In genomic region chrX:38327007-38327774, GRCh38 we compare ENCODE assay signal across 8 cellular contexts. TPM values are rescaled to one million over a fixed set of nuclear protein-coding genes. Genes with fewer than 3 reads are reported as not detected.
DNase-seq lines count a peak whose midpoint lies in the region; ATAC-seq, FAIRE-seq and TF ChIP-seq lines count a peak whose summit lies in the region.

Gene RPGR, minus strand, starts transcription at chrX:38327509. Its CDS starts 142 bp downstream, at chrX:38327367.

- peak within 1 kb of the TSS; percentile 97 for H3K27ac Mint-ChIP-seq in endodermal cell

- DNase-seq in Caki2 (ENCODE audit: low read depth) (peak; percentile 86), HTR-8/SVneo (ENCODE audit: insufficient read length, low spot score) (peak; percentile 74), NOMO-1 (lab: John Stamatoyannopoulos, UW; ENCODE audit: unreplicated experiment in 2 of 2) (peak; percentile 81 to 91), endodermal cell (peak; percentile 97)
- peak; percentile 78 for DNase-seq in activated CD8-positive, alpha-beta memory T cell treated with anti-CD3 and anti-CD28 coated beads, Interleukin-2, amount 50 U/mL, for 1 hour (ENCODE audit: extremely low read depth)
- peak; percentile 71 for DNase-seq in stimulated activated CD8-positive, alpha-beta memory T cell treated with anti-CD3 and anti-CD28 coated beads, Interleukin-15, amount 100 ng/mL, for 24 hours (ENCODE audit: low read depth)

- TF ChIP-seq CTCF in endodermal cell (conservative IDR thresholded peaks at IDR 0.05), result peak; percentile 81

- H3K36me3 Mint-ChIP-seq in endodermal cell (ENCODE audit: low read depth), result no peaks in the 10 kb centered on the region

- in situ Hi-C loops in Caki2 (cut with HindIII; ENCODE audit: low pct_unique_long_range_greater_than_20kb, low sequenced_read_pairs), result no loop called here

- H3K9ac ChIP-seq in endodermal cell (ENCODE audit: extremely low read depth, low read length, poor library complexity, severe bottlenecking), result peak within 1 kb of the TSS; percentile 70

- no peaks in the 10 kb centered on the region for H3K27me3 ChIP-seq in endodermal cell (ENCODE audit: control insufficient read depth, insufficient read depth, low read length, poor library complexity, severe bottlenecking)

- H3K4me3 ChIP-seq in endodermal cell (ENCODE audit: low read length), result peak within 1 kb of the TSS; percentile 79
- peak within 1 kb of the TSS; percentile 48 for H3K4me3 ChIP-seq in mesodermal cell (ENCODE audit: extremely low read depth, insufficient read depth, low read length, poor library complexity, severe bottlenecking)

- H3K27ac ChIP-seq in endodermal cell (ENCODE audit: low read depth, low read length), result peak within 1 kb of the TSS; percentile 93
- peak within 1 kb of the TSS; percentile 96 for H3K27ac ChIP-seq in mesodermal cell (ENCODE audit: low read depth, low read length, severe bottlenecking)

- H3K4me1 ChIP-seq in endodermal cell (ENCODE audit: control insufficient read depth, insufficient read depth, low read length) (no peaks in the 10 kb centered on the region), mesodermal cell (ENCODE audit: control insufficient read depth, insufficient read depth, low read length, poor library complexity, severe bottlenecking) (no peaks in the 10 kb centered on the region)

- 0% methylated on average over 64 of the region's 67 CpGs; no CpG with 5 or more reads in 1 of the 2 experiments for WGBS in endodermal cell (ENCODE audit: insufficient coverage in 1 of 2, insufficient read length in 1 of 2), 2 experiments
- 0% methylated on average over 7 to 15 of the region's 67 CpGs for whole genome bisulfite sequencing in mesodermal cell (ENCODE audit: insufficient coverage in 2 of 2), 2 experiments

- H3K9me3 ChIP-seq in endodermal cell (ENCODE audit: control insufficient read depth, low read length) (no peaks in the 10 kb centered on the region), mesodermal cell (ENCODE audit: control insufficient read depth, low read length) (no peaks in the 10 kb centered on the region)

- peaks cover 4% of the 10 kb centered on the region for H3K4me1 Mint-ChIP-seq in endodermal cell

- H3K36me3 ChIP-seq in endodermal cell (ENCODE audit: control insufficient read depth, insufficient read depth, low read length) (no peaks in the 10 kb centered on the region), mesodermal cell (ENCODE audit: control insufficient read depth, insufficient read depth, low read length) (no peaks in the 10 kb centered on the region)

- FAIRE-seq in HTR-8/SVneo (lab: Jason Lieb, UNC), result peak; percentile 96

- ATAC-seq in GM21381 (IDR thresholded peaks at IDR 0.05; ENCODE audit: unreplicated experiment), result peak; percentile 97

- H3K9me3 Mint-ChIP-seq in endodermal cell, result peaks cover 37% of the 10 kb centered on the region

- H3K27me3 Mint-ChIP-seq in endodermal cell (ENCODE audit: insufficient read depth), result no peaks in the 10 kb centered on the region

- H3K4me3 Mint-ChIP-seq in endodermal cell, result peak within 1 kb of the TSS; percentile 80

RNA-seq across cellular contexts. Expression of gene RPGR, which starts in this region (rescaled TPM):
- 5.0 TPM in 1 of 2 replicates, not detected in the other for total RNA-seq in Caki2 (2014; rRNA removed; shearing (Covaris generic); ENCODE audit: low replicate concordance)
- 10 to 100 TPM; 12.3 to 20.5 TPM for total RNA-seq in endodermal cell
- polyA plus RNA-seq in endodermal cell (2013, experiment 1 of 2), result 11.0 TPM
- polyA plus RNA-seq in endodermal cell (2013, experiment 2 of 2), result 8.0 TPM
- polyA plus RNA-seq in mesodermal cell (2013, experiment 1 of 2), result 9.6 TPM
- polyA plus RNA-seq in mesodermal cell (2013, experiment 2 of 2), result 9.8 TPM

Comparison
In these comparisons a context has a peak if more than half of its experiments do, and no peak if none do; other contexts are left out.
1. Peak in every context shown above with its lines: DNase-seq, ATAC-seq, H3K4me3 ChIP-seq and H3K27ac ChIP-seq.